Comparison of ENCODE assay signal across 8 cellular contexts in the genomic region with DNA sequence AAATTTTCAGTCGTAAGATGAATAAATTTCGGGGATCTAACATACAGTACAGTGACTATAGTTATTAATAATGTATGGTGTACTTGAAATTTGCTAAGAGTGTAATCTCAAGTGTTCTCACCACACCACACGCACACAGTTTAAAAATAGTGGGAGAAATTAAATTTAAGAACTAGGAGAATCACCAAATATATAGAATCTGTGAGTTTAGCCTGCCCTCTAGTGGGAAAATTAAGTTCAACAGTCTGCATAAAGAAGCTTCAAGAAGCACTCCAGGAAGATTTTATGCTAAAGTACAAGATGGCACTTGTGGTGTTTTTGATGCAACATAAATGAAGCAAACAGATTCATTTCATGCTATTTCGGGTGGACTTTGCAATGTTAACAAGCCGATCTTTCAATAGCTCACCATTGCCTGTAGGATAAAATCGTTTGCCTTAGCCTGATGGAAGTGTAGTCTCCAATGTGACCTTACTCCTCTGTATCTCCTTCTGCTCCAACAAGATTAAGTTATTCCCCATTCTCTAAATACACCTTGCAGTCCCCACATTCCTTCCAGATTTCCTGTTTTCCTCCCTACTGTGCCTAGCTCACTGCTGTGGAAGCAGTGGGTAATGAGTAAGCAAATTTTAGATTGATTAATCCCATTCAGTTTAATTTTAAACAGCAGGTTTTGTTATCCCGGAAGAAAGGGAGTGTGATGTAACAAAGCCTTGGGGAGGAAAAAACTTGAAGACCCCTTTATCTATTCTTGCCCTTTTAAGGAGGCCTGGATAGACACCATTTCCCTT. TPM values are rescaled to one million over a fixed set of nuclear protein-coding genes. Genes with fewer than 3 reads are reported as not detected.
DNase-seq lines count a peak whose midpoint lies in the region; ATAC-seq and TF ChIP-seq lines count a peak whose summit lies in the region.

No MANE protein-coding gene starts in this region.

- H3K4me1 Mint-ChIP-seq in activated T-cell treated with anti-CD3 and anti-CD28 coated beads, Interleukin-2, amount 50 U/mL, for 72 hours (ENCODE audit: low read depth), result peaks cover 41% of the 10 kb centered on the region
- peaks cover 68% of the 10 kb centered on the region for H3K4me1 Mint-ChIP-seq in endothelial cell (ENCODE audit: unreplicated experiment)
- peaks cover 25% of the 10 kb centered on the region for H3K4me1 Mint-ChIP-seq in activated naive CD4-positive, alpha-beta T cell treated with anti-CD3 and anti-CD28 coated beads for 36 hours (ENCODE audit: low read depth)

- H3K27me3 ChIP-seq in neuron (ENCODE audit: insufficient read depth, low read length), result no peaks in the 10 kb centered on the region

- intact Hi-C loops in activated naive CD4-positive, alpha-beta T cell treated with anti-CD3 and anti-CD28 coated beads for 36 hours (cut with micrococcal nuclease), result loop anchor here (1.0 to 10.0 kb wide), 8 partner anchors 8 to 639 kb away; partner anchors contain the start of gene SNRPE

- peak overlapping the region; percentile 20 for H3K4me3 ChIP-seq in neuron (ENCODE audit: low read length)

- peak in 1 of 2 donors; percentile 45 for DNase-seq in activated T-cell treated with anti-CD3 and anti-CD28 coated beads, Interleukin-2, amount 50 U/mL, for 72 hours
- no peak for DNase-seq in activated T-cell treated with anti-CD3 and anti-CD28 coated beads, Interleukin-2, amount 50 U/mL, for 48 hours
- peak; percentile 91 for DNase-seq in NAMALWA (ENCODE audit: low spot score)
- peak; percentile 67 for DNase-seq in RPMI7951 (ENCODE audit: low read depth)
- DNase-seq in endothelial cell (ENCODE audit: low spot score), result peak; percentile 43
- DNase-seq in activated naive CD4-positive, alpha-beta T cell treated with anti-CD3 and anti-CD28 coated beads for 36 hours, result no peak

- H3K4me3 Mint-ChIP-seq in activated T-cell treated with anti-CD3 and anti-CD28 coated beads, Interleukin-2, amount 50 U/mL, for 72 hours, result peak overlapping the region in 1 of 2 donors; percentile 50
- no peak overlapping the region for H3K4me3 Mint-ChIP-seq in endothelial cell (ENCODE audit: unreplicated experiment)
- H3K4me3 Mint-ChIP-seq in activated naive CD4-positive, alpha-beta T cell treated with anti-CD3 and anti-CD28 coated beads for 36 hours, result no peak overlapping the region

- H3K9me3 ChIP-seq in neuron (ENCODE audit: low read length), result peaks cover 3% of the 10 kb centered on the region

- no peaks in the 10 kb centered on the region for H3K9me3 Mint-ChIP-seq in activated T-cell treated with anti-CD3 and anti-CD28 coated beads, Interleukin-2, amount 50 U/mL, for 72 hours
- no peaks in the 10 kb centered on the region for H3K9me3 Mint-ChIP-seq in endothelial cell (ENCODE audit: unreplicated experiment)
- H3K9me3 Mint-ChIP-seq in activated naive CD4-positive, alpha-beta T cell treated with anti-CD3 and anti-CD28 coated beads for 36 hours, result no peaks in the 10 kb centered on the region

- ATAC-seq in activated T-cell treated with anti-CD3 and anti-CD28 coated beads, Interleukin-2, amount 50 U/mL, for 72 hours (replicated peaks in 1 of 2), result no peak
- no peak for ATAC-seq in GM19395 (IDR thresholded peaks at IDR 0.05; ENCODE audit: unreplicated experiment)

- CTCF ChIA-PET in activated naive CD4-positive, alpha-beta T cell treated with anti-CD3 and anti-CD28 coated beads for 36 hours (lab: Charles Lee), result interaction anchor here (0.6 to 19.2 kb wide), 31 partner anchors 10 to 341 kb away, joined by 3 to 859 read pairs (median 4); partner anchors contain the start of genes MDM4 and PIK3C2B

- H3K27me3 Mint-ChIP-seq in activated T-cell treated with anti-CD3 and anti-CD28 coated beads, Interleukin-2, amount 50 U/mL, for 72 hours (ENCODE audit: low read depth), result no peaks in the 10 kb centered on the region
- H3K27me3 Mint-ChIP-seq in endothelial cell (ENCODE audit: unreplicated experiment), result peaks cover 23% of the 10 kb centered on the region
- peaks cover 4% of the 10 kb centered on the region for H3K27me3 Mint-ChIP-seq in activated naive CD4-positive, alpha-beta T cell treated with anti-CD3 and anti-CD28 coated beads for 36 hours (ENCODE audit: low read depth)

- peaks cover 10% of the 10 kb centered on the region for H3K4me1 ChIP-seq in neuron (ENCODE audit: insufficient read depth, low read length)

- no peaks in the 10 kb centered on the region for H3K36me3 ChIP-seq in neuron (ENCODE audit: insufficient read depth, low read length)

- peak overlapping the region; percentile 20 for H2AFZ ChIP-seq in neuron (ENCODE audit: low read depth, low read length)

- H3K36me3 Mint-ChIP-seq in activated T-cell treated with anti-CD3 and anti-CD28 coated beads, Interleukin-2, amount 50 U/mL, for 72 hours (ENCODE audit: insufficient read depth in 2 of 2), result peaks cover 0 to 7% of the 10 kb centered on the region in 2 donors
- H3K36me3 Mint-ChIP-seq in endothelial cell (ENCODE audit: low read depth, unreplicated experiment), result peaks cover 18% of the 10 kb centered on the region
- peaks cover 7% of the 10 kb centered on the region for H3K36me3 Mint-ChIP-seq in activated naive CD4-positive, alpha-beta T cell treated with anti-CD3 and anti-CD28 coated beads for 36 hours (ENCODE audit: low read depth)

- peak; percentile 80 for TF ChIP-seq CTCF in endothelial cell (IDR thresholded peaks at IDR 0.05; ENCODE audit: unreplicated experiment)

- H3K27ac Mint-ChIP-seq in activated T-cell treated with anti-CD3 and anti-CD28 coated beads, Interleukin-2, amount 50 U/mL, for 72 hours, result peak overlapping the region; percentile 16
- H3K27ac Mint-ChIP-seq in endothelial cell (ENCODE audit: unreplicated experiment), result peak overlapping the region; percentile 92
- H3K27ac Mint-ChIP-seq in activated naive CD4-positive, alpha-beta T cell treated with anti-CD3 and anti-CD28 coated beads for 36 hours, result no peak overlapping the region

RNA-seq across cellular contexts. Expression of gene PIK3C2B, which starts 8.7 kb away (rescaled TPM):
- total RNA-seq in activated T-cell treated with anti-CD3 and anti-CD28 coated beads, Interleukin-2, amount 50 U/mL, for 72 hours, result 10 to 100 TPM; 43.1 to 54.5 TPM
- 0.49 and 1.1 TPM in 2 replicates for total RNA-seq in RPMI7951 (2014; rRNA removed; shearing (Covaris generic))
- total RNA-seq in endothelial cell (ENCODE audit: unreplicated experiment), result 256 TPM
- total RNA-seq in activated naive CD4-positive, alpha-beta T cell treated with anti-CD3 and anti-CD28 coated beads for 36 hours, result 10 to 100 TPM; 61.0 to 65.4 TPM

RNA-seq across cellular contexts. Expression of gene MDM4, which starts 12.9 kb away (rescaled TPM):
- 100 to 1,000 TPM; 147 to 153 TPM for total RNA-seq in activated T-cell treated with anti-CD3 and anti-CD28 coated beads, Interleukin-2, amount 50 U/mL, for 72 hours
- total RNA-seq in RPMI7951 (2014; rRNA removed; shearing (Covaris generic)), result 4.6 and 9.1 TPM in 2 replicates
- 57.8 TPM for total RNA-seq in endothelial cell (ENCODE audit: unreplicated experiment)
- total RNA-seq in activated naive CD4-positive, alpha-beta T cell treated with anti-CD3 and anti-CD28 coated beads for 36 hours, result 100 to 1,000 TPM; 109 TPM

Comparison
In these comparisons a context has a peak if more than half of its experiments do, and no peak if none do; other contexts are left out.
1. DNase-seq: peak in NAMALWA (single experiment), RPMI7951 (single experiment) and endothelial cell (single experiment); none in activated T-cell treated with anti-CD3 and anti-CD28 coated beads, Interleukin-2, amount 50 U/mL, for 48 hours (0 of 2) and activated naive CD4-positive, alpha-beta T cell treated with anti-CD3 and anti-CD28 coated beads for 36 hours (single experiment).
2. RNA of gene PIK3C2B, which starts 8.7 kb away (total RNA-seq): 256 TPM in endothelial cell (single experiment), 61.0 to 65.4 TPM in activated naive CD4-positive, alpha-beta T cell treated with anti-CD3 and anti-CD28 coated beads for 36 hours and 43.1 to 54.5 TPM in activated T-cell treated with anti-CD3 and anti-CD28 coated beads, Interleukin-2, amount 50 U/mL, for 72 hours; 0.49 to 1.1 TPM in RPMI7951; every median in the first group is over 10 times any median in the second.